In the genomic region with DNA sequence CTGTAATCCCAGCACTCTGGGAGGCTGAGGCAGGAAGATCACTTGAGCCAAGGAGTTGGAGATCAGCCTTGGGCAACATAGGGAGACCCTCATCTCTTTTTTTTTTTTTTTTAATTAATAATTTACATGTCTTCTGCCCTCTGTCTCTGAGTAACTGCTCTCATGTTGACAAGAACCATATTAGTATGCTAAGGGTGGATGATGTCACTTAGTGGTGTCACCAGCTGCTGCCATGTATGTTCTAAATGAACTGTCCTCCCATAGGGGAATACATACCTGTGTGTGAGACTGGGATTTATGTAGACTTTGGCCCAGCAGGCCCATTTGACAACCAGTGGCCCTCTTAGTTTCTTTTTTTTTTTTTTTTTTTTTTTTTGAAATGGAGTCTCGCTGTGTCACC, we compare ENCODE assay signal across 14 cellular contexts.
"Had no signal": no experiment of that assay in that cellular context is flagged by ENCODE, and none has a peak within 500 bp of the region (broad histone marks: within the 10 kb centered on the region; RNA-seq: fewer than 3 reads in every experiment).

No MANE protein-coding gene starts in this region.

- H3K27ac ChIP-seq: upper lobe of right lung had no signal

- ATAC-seq: activated naive CD4-positive, alpha-beta T cell treated with anti-CD3 and anti-CD28 coated beads, Interleukin-2, amount 50 U/mL, for 72 hours; left colon; mucosa of descending colon; naive thymus-derived CD8-positive, alpha-beta T cell; sciatic nerve; T-helper 17 cell; upper lobe of right lung had no signal

- H3K27ac Mint-ChIP-seq: activated naive CD4-positive, alpha-beta T cell treated with anti-CD3 and anti-CD28 coated beads, Interleukin-2, amount 50 U/mL, for 72 hours; progenitor cell of endocrine pancreas had no signal

- H3K27me3 ChIP-seq: upper lobe of right lung had no signal

- H3K9me3 Mint-ChIP-seq: activated naive CD4-positive, alpha-beta T cell treated with anti-CD3 and anti-CD28 coated beads, Interleukin-2, amount 50 U/mL, for 72 hours; naive thymus-derived CD8-positive, alpha-beta T cell had no signal

- H3K4me3 Mint-ChIP-seq: naive thymus-derived CD8-positive, alpha-beta T cell; T-helper 17 cell had no signal

- H3K36me3 Mint-ChIP-seq: activated naive CD4-positive, alpha-beta T cell treated with anti-CD3 and anti-CD28 coated beads, Interleukin-2, amount 50 U/mL, for 72 hours had no signal

- DNase-seq: activated CD4-positive, alpha-beta T cell treated with anti-CD3 and anti-CD28 coated beads, Interleukin-2, amount 50 U/mL, for 48 hours; anterior cingulate cortex; head of caudate nucleus; left colon; mucosa of descending colon; naive thymus-derived CD8-positive, alpha-beta T cell; stimulated activated CD4-positive, alpha-beta T cell treated with anti-CD3 and anti-CD28 coated beads, Interleukin-2, amount 100 ng/mL, for 24 hours; stimulated activated naive CD4-positive, alpha-beta T cell treated with Interleukin-2 at 50 U/mL for 16 hours; T-helper 17 cell; upper lobe of right lung had no signal

- H3K4me3 ChIP-seq: lung, mucosa of descending colon, upper lobe of right lung had no signal

- H3K27me3 Mint-ChIP-seq: naive thymus-derived CD8-positive, alpha-beta T cell; progenitor cell of endocrine pancreas; T-helper 17 cell had no signal

- H3K4me1 ChIP-seq: upper lobe of right lung had no signal

- H3K9me3 ChIP-seq: mucosa of descending colon, upper lobe of right lung had no signal
